In genomic region chr9:93092171-93092991, GRCh38 we compare ENCODE assay signal across 1 cellular context.
TF ChIP-seq lines count a peak whose summit lies in the region.

No MANE protein-coding gene starts in this region.

TF ChIP-seq in HepG2, 621 proteins besides CTCF, POLR2A, EP300 and RAD21:
- TF ChIP-seq CBX1 (IDR thresholded peaks at IDR 0.05; ENCODE audit: low read depth) (no peak), ZNF878 (CRISPR knock-in tag; IDR thresholded peaks at IDR 0.05) (no peak), PREB (CRISPR knock-in tag; IDR thresholded peaks at IDR 0.05) (no peak), KDM2A (CRISPR knock-in tag; IDR thresholded peaks at IDR 0.05; ENCODE audit: borderline replicate concordance, low read depth) (no peak), BCL6 (CRISPR knock-in tag; IDR thresholded peaks at IDR 0.05) (no peak), ZNF619 (CRISPR knock-in tag; IDR thresholded peaks at IDR 0.05) (no peak), ATF3 (CRISPR knock-in tag; IDR thresholded peaks at IDR 0.05) (no peak), ZNF280B (CRISPR knock-in tag; IDR thresholded peaks at IDR 0.05; ENCODE audit: borderline replicate concordance) (no peak), MED1 (CRISPR knock-in tag; IDR thresholded peaks at IDR 0.05) (no peak), NFYB (CRISPR knock-in tag; IDR thresholded peaks at IDR 0.05) (no peak), SP5 (CRISPR knock-in tag; IDR thresholded peaks at IDR 0.05; ENCODE audit: borderline replicate concordance, low read depth) (no peak), MBD4 (IDR thresholded peaks at IDR 0.05; ENCODE audit: borderline replicate concordance, low read length) (no peak), KLF15 (CRISPR knock-in tag; IDR thresholded peaks at IDR 0.05; ENCODE audit: borderline replicate concordance) (no peak)
